ENCODE assay signal across 34 cellular contexts in the genomic region with DNA sequence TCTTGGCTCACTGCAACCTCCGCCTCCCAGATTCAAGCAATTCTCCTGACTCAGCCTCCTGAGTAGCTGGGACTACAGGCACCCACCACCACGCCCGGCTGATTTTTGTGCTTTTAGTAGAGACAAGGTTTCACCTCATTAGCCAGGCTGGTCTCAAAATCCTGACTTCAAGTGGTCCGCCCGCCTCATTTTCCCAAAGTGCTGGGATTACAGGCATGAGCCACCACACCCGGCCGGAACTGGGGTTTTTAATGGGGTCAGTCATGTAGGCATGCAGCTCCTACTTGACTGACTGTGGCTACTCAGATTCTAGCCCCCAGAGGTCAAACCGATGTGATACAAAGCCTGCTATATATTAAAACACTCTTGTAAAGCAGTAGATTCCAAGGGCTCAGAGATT.
"Had no signal": no experiment of that assay in that cellular context is flagged by ENCODE, and none has a peak within 500 bp of the region (broad histone marks: within the 10 kb centered on the region; RNA-seq: fewer than 3 reads in every experiment).

No MANE protein-coding gene starts in this region.

- H3K27me3 ChIP-seq: MG63 had no signal

- H3K27ac ChIP-seq: KMS-11 had no signal

- H3K4me3 ChIP-seq: MG63 had no signal

- DNase-seq: Karpas-422, Kasumi-1, MG63, MM.1S, MV-4-11, NCI-H1048, NCI-H1092, NCI-H1092 treated with DMSO at 0.1 percent for 48 hours, NCI-H1105, NCI-H1105 treated with DMSO at 0.1 percent for 48 hours, NCI-H1417, NCI-H1417 treated with DMSO at 0.1 percent for 48 hours, NCI-H1436, NCI-H1436 treated with DMSO at 0.1 percent for 48 hours, NCI-H146, NCI-H1694, NCI-H1694 treated with DMSO at 0.1 percent for 48 hours, NCI-H187, NCI-H187 treated with DMSO at 0.1 percent for 48 hours, NCI-H1930, NCI-H2029, NCI-H2029 treated with DMSO at 0.1 percent for 48 hours, NCI-H2081, NCI-H2081 treated with DMSO at 0.1 percent for 48 hours, NCI-H2107, NCI-H2171, NCI-H2171 treated with DMSO at 0.1 percent for 48 hours, NCI-H2227 treated with DMSO at 0.1 percent for 48 hours, NCI-H226, NCI-H345, NCI-H446, NCI-H446 treated with DMSO at 0.1 percent for 48 hours, NCI-H510A had no signal
